In genomic region chr1:64471724-64472276, GRCh38 we compare ENCODE assay signal across 9 cellular contexts. TPM values are rescaled to one million over a fixed set of nuclear protein-coding genes. Genes with fewer than 3 reads are reported as not detected.
DNase-seq lines count a peak whose midpoint lies in the region; ATAC-seq and TF ChIP-seq lines count a peak whose summit lies in the region.
"Had no signal": no experiment of that assay in that cellular context is flagged by ENCODE, and none has a peak within 500 bp of the region (broad histone marks: within the 10 kb centered on the region; RNA-seq: fewer than 3 reads in every experiment).

No MANE protein-coding gene starts in this region.

- no peaks in the 10 kb centered on the region for H3K36me3 ChIP-seq in SK-N-SH (replicated peaks in 1 of 2; ENCODE audit: control insufficient read depth in 1 of 2, insufficient read depth in 2 of 2, low read length in 1 of 2)
- no peaks in the 10 kb centered on the region for H3K36me3 ChIP-seq in gastrocnemius medialis

- H4K20me1 ChIP-seq in SK-N-SH (ENCODE audit: insufficient read depth): no peaks in the 10 kb centered on the region

- CTCF ChIA-PET in SK-N-SH (lab: Yijun Ruan, JAX): interaction anchor here (0.7 to 2.0 kb wide), 3 partner anchors 34 to 204 kb away, joined by 3 to 11 read pairs (median 4); no protein-coding TSS in a partner anchor

- no peak for TF ChIP-seq EP300 in SK-N-SH (IDR thresholded peaks at IDR 0.05; ENCODE audit: borderline replicate concordance in 1 of 2, low read depth in 1 of 2, low read length in 1 of 2)

- peaks cover 18% of the 10 kb centered on the region; the same call in 1 of the 2 replicates for H3K79me2 ChIP-seq in SK-N-SH (ENCODE audit: insufficient read depth)

- H3K27ac ChIP-seq in SK-N-SH (ENCODE audit: low read depth in 2 of 2, low read length in 1 of 2): peak overlapping the region in 1 of 2 experiments; percentile 87; a peak in 2 of 4 replicates
- peak overlapping the region in 2 of 4 donors; percentile 53 to 65 for H3K27ac ChIP-seq in gastrocnemius medialis
- H3K27ac ChIP-seq: HL-60 had no signal

- peaks cover 6% of the 10 kb centered on the region for H3F3A ChIP-seq in SK-N-SH (replicated peaks; ENCODE audit: insufficient read depth)

- H3K27me3 ChIP-seq in SK-N-SH (ENCODE audit: insufficient read depth) (no peaks in the 10 kb centered on the region), gastrocnemius medialis (no peaks in the 10 kb centered on the region)

- H3K9me3 ChIP-seq in SK-N-SH (no peaks in the 10 kb centered on the region), gastrocnemius medialis (no peaks in the 10 kb centered on the region)

- in situ Hi-C loops in gastrocnemius medialis (cut with MboI; ENCODE audit: low sequenced_read_pairs in 4 of 4): loop anchor here in 2 of 4 donors (25.0 kb wide), 1 partner anchor 191 kb away; no protein-coding TSS in a partner anchor

- DNase-seq in GM03348 (ENCODE audit: low spot score) (peak; percentile 45), SK-N-SH (no peak), fibroblast of villous mesenchyme (ENCODE audit: low read depth) (no peak), gastrocnemius medialis (no peak), medulla oblongata (ENCODE audit: extremely low spot score) (no peak), NCI-H446 (lab: John Stamatoyannopoulos, UW) (no peak), NCI-H2081 (lab: John Stamatoyannopoulos, UW) (no peak)

- peak overlapping the region; percentile 75; the same call in 1 of the 2 replicates for H3K9ac ChIP-seq in SK-N-SH

- ATAC-seq in gastrocnemius medialis (no peak), GM18907 (IDR thresholded peaks at IDR 0.05; ENCODE audit: unreplicated experiment) (no peak)

- WGBS in SK-N-SH (ENCODE audit: low lambda C conversion rate): 60% methylated on average over 14 of the region's 14 CpGs

- intact Hi-C loops in gastrocnemius medialis (cut with DNase I; ENCODE audit: low total_unique reads): loop anchor here (5.0 kb wide), 1 partner anchor 206 kb away; no protein-coding TSS in a partner anchor

- peak overlapping the region; percentile 85 for H3K4me2 ChIP-seq in SK-N-SH

- POLR2A ChIA-PET in SK-N-SH (lab: Yijun Ruan, JAX): no interaction called here

- peak overlapping the region; percentile 100 for H2AFZ ChIP-seq in SK-N-SH (ENCODE audit: low read depth)

- no peak for TF ChIP-seq RAD21 in SK-N-SH (IDR thresholded peaks at IDR 0.05; ENCODE audit: low read length)

- TF ChIP-seq POLR2A in gastrocnemius medialis (IDR thresholded peaks at IDR 0.05): no peak

- TF ChIP-seq CTCF in SK-N-SH (IDR thresholded peaks at IDR 0.05) (no peak), fibroblast of villous mesenchyme (IDR thresholded peaks at IDR 0.05; ENCODE audit: insufficient read depth, low read depth, low read length) (no peak), gastrocnemius medialis (IDR thresholded peaks at IDR 0.05 in 4 of 5, conservative IDR thresholded peaks at IDR 0.05 in 1 of 5) (no peak)

- H3K9me2 ChIP-seq in SK-N-SH: no peaks in the 10 kb centered on the region

- H3K4me1 ChIP-seq in SK-N-SH (ENCODE audit: control insufficient read depth in 1 of 2, insufficient read depth in 2 of 2, low read depth in 1 of 2, low read length in 1 of 2) (peaks cover 17 to 25% of the 10 kb centered on the region in 2 experiments), gastrocnemius medialis (peaks cover 22 to 24% of the 10 kb centered on the region in 2 donors)

- H3K4me3 ChIP-seq in SK-N-SH (ENCODE audit: low read depth in 2 of 2, low read length in 1 of 2): peak overlapping the region; percentile 79 to 83
- H3K4me3 ChIP-seq in fibroblast of villous mesenchyme (ENCODE audit: low read depth, low read length): peak overlapping the region; percentile 62
- peak overlapping the region; percentile 65 to 85 (median 76) for H3K4me3 ChIP-seq in gastrocnemius medialis

TF ChIP-seq in SK-N-SH, 30 proteins besides CTCF, POLR2A, EP300 and RAD21:
- TF ChIP-seq JUND (IDR thresholded peaks at IDR 0.05): no peak
- no peak for TF ChIP-seq RCOR1 (IDR thresholded peaks at IDR 0.05; ENCODE audit: low read length)
- TF ChIP-seq ZBTB33 (IDR thresholded peaks at IDR 0.05; ENCODE audit: borderline replicate concordance, low read depth): no peak
- TF ChIP-seq EZH2phosphoT487 (IDR thresholded peaks at IDR 0.05; ENCODE audit: borderline replicate concordance, low read depth): no peak
- no peak for TF ChIP-seq YY1 (IDR thresholded peaks at IDR 0.05; ENCODE audit: low read depth)
- TF ChIP-seq, protein P1, sequence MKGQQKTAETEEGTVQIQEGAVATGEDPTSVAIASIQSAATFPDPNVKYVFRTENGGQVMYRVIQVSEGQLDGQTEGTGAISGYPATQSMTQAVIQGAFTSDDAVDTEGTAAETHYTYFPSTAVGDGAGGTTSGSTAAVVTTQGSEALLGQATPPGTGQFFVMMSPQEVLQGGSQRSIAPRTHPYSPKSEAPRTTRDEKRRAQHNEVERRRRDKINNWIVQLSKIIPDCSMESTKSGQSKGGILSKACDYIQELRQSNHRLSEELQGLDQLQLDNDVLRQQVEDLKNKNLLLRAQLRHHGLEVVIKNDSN (IDR thresholded peaks at IDR 0.05; ENCODE audit: borderline replicate concordance, low read depth): no peak
- TF ChIP-seq CHD2 (IDR thresholded peaks at IDR 0.05; ENCODE audit: low read length, partially characterized antibody): no peak
- no peak for TF ChIP-seq SIN3A (IDR thresholded peaks at IDR 0.05; ENCODE audit: borderline replicate concordance, low read depth, low read length)
- TF ChIP-seq FOXJ3 (CRISPR knock-in tag; IDR thresholded peaks at IDR 0.05): no peak
- no peak for TF ChIP-seq POLR2AphosphoS5 (IDR thresholded peaks at IDR 0.05; ENCODE audit: low read depth, low read length)
- TF ChIP-seq NFIC (IDR thresholded peaks at IDR 0.05; ENCODE audit: borderline replicate concordance): no peak

RNA-seq across cellular contexts. Expression of gene CACHD1, which starts 1.9 kb away (rescaled TPM):
- 2.2 and 2.4 TPM in 2 replicates for polyA plus RNA-seq in SK-N-SH (2012; rRNA removed)
- polyA plus RNA-seq in SK-N-SH (2012; cell fraction: cytosol; rRNA removed): 3.2 TPM in 2 replicates
- 3.7 and 4.7 TPM in 2 replicates for polyA plus RNA-seq in SK-N-SH (2012; cell fraction: nucleus; rRNA removed)
- total RNA-seq in fibroblast of villous mesenchyme: 11.2 and 11.9 TPM in 2 replicates
- 1 to 10 TPM; 2.2 to 3.6 (median 2.9) TPM for total RNA-seq in gastrocnemius medialis
